In the genomic region with DNA sequence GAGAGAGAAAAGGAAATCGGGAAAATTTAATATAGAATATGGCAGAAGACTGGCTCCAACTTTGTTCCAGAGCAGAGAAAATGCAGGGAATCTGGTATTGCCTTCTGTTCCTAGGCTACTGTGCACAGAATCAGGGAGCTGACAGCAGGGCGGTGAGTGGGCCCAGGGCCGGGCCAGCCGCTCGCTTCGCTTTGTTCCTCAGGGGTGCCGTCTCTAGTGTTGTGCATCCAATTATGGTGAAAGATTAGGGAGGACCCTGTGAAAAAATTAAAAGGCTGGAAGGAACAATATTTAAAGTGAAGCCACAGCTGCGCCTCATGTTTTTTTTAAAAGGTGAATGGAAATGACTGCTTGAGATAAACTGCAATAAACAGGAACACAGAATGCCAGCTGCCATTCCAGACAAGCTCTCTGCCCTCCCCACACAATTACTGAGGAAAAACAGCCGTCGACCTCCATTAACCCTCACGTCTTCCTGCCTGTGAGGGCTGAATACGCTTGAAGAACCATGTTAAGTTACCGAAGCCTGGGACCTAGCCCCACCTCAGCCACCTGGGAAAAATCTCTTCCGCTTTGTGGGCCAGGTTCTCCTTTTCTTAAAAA, we compare ENCODE assay signal across 12 cellular contexts. TPM values are rescaled to one million over a fixed set of nuclear protein-coding genes. Genes with fewer than 3 reads are reported as not detected.
DNase-seq lines count a peak whose midpoint lies in the region; ATAC-seq and TF ChIP-seq lines count a peak whose summit lies in the region.
"Had no signal": no experiment of that assay in that cellular context is flagged by ENCODE, and none has a peak within 500 bp of the region (broad histone marks: within the 10 kb centered on the region; RNA-seq: fewer than 3 reads in every experiment).

No MANE protein-coding gene starts in this region.

- H2AK5ac ChIP-seq in IMR-90 (ENCODE audit: low read depth, low read length) = peak overlapping the region; percentile 51; the same call in 1 of the 2 replicates

- H3K18ac ChIP-seq in IMR-90 (ENCODE audit: low read depth, low read length) = peak overlapping the region; percentile 38

- H4K20me1 ChIP-seq in IMR-90 (ENCODE audit: insufficient read depth, low read length) (peaks cover 22% of the 10 kb centered on the region; the same call in 1 of the 2 replicates), GM23248 (ENCODE audit: insufficient read depth) (no peaks in the 10 kb centered on the region)

- peak overlapping the region; percentile 66; the same call in 1 of the 2 replicates for H3K23ac ChIP-seq in IMR-90 (ENCODE audit: low read depth, low read length)

- no peak overlapping the region; the same call in 1 of the 2 replicates for H2BK120ac ChIP-seq in IMR-90 (ENCODE audit: low read depth, low read length)

- peak overlapping the region; percentile 95; the same call in 1 of the 2 replicates for H2BK20ac ChIP-seq in IMR-90 (ENCODE audit: low read depth, low read length)

- H3K27ac ChIP-seq in IMR-90 (ENCODE audit: insufficient read depth, low read length) (0 out of 2 replicates have a peak overlapping the region, but pooled peaks have one; percentile 16), SJCRH30 (peak overlapping the region; percentile 86), right cardiac atrium (ENCODE audit: low read length) (peak overlapping the region; percentile 90), GM23248 (no peak overlapping the region)
- no peak overlapping the region for H3K27ac ChIP-seq in effector memory CD4-positive, alpha-beta T cell (ENCODE audit: insufficient read depth, low read length, poor library complexity, severe bottlenecking)
- H3K27ac ChIP-seq: thyroid gland had no signal

- H4K5ac ChIP-seq in IMR-90 (ENCODE audit: low read depth, low read length) = peak overlapping the region; percentile 66; the same call in 1 of the 2 replicates

- 0 out of 2 replicates have a peak overlapping the region, but pooled peaks have one; percentile 23 for H3K14ac ChIP-seq in IMR-90 (replicated peaks; ENCODE audit: low read depth, low read length)

- BruUV-seq in IMR-90 (replicated peaks; lab: Mats Ljungman, UMichigan) = no TSS peak

- intact Hi-C loops in IMR-90 (cut with micrococcal nuclease) (no loop called here), right cardiac atrium (cut with DNase I) (no loop called here)

- H2AFZ ChIP-seq in IMR-90 (replicated peaks; ENCODE audit: low read length, poor library complexity) (no peak overlapping the region), GM23248 (no peak overlapping the region)

- peaks cover 24% of the 10 kb centered on the region for H3F3A ChIP-seq in GM23248 (ENCODE audit: insufficient read depth)

- H3K56ac ChIP-seq in IMR-90 (ENCODE audit: extremely low read depth, insufficient read depth, low read length) = no peak overlapping the region

- in situ Hi-C loops in IMR-90 (cut with MboI; ENCODE audit: low sequenced_read_pairs) (no loop called here), GM13977 (cut with MboI; ENCODE audit: low pct_unique_long_range_greater_than_20kb, low sequenced_read_pairs, unreplicated experiment) (no loop called here), GM23248 (cut with MboI) (no loop called here)

- dilution Hi-C loops in IMR-90 (cut with HindIII; ENCODE audit: low sequenced_read_pairs, unreplicated experiment) = no loop called here

- H2AK9ac ChIP-seq in IMR-90 (replicated peaks; ENCODE audit: low read depth, low read length, poor library complexity) = peak overlapping the region; percentile 13

- peak overlapping the region; percentile 6 to 76; a peak in 3 of 4 replicates for H4K8ac ChIP-seq in IMR-90 (ENCODE audit: low read depth in 2 of 2, low read length in 2 of 2)

- H3K4me2 ChIP-seq in IMR-90 (ENCODE audit: low read depth, low read length) = no peak overlapping the region
- peak overlapping the region; percentile 80 for H3K4me2 ChIP-seq in skeletal muscle satellite cell (ENCODE audit: low read length)
- H3K4me2 ChIP-seq in GM23248 (ENCODE audit: unreplicated experiment) = no peak overlapping the region

- peaks cover 30% of the 10 kb centered on the region for H3K4me1 ChIP-seq in IMR-90 (ENCODE audit: control insufficient read depth, insufficient read depth, low read length)
- H3K4me1 ChIP-seq in SJCRH30 = peaks cover 64% of the 10 kb centered on the region
- peaks cover 8% of the 10 kb centered on the region for H3K4me1 ChIP-seq in right cardiac atrium (ENCODE audit: control insufficient read depth, insufficient read depth, low read length)
- peaks cover 82% of the 10 kb centered on the region for H3K4me1 ChIP-seq in skeletal muscle satellite cell (ENCODE audit: control insufficient read depth, insufficient read depth, low read length)
- no peaks in the 10 kb centered on the region for H3K4me1 ChIP-seq in effector memory CD4-positive, alpha-beta T cell (ENCODE audit: control insufficient read depth, insufficient read depth, low read length, poor library complexity, severe bottlenecking)
- peaks cover 41% of the 10 kb centered on the region for H3K4me1 ChIP-seq in GM23248 (ENCODE audit: insufficient read depth)

- peaks cover 26% of the 10 kb centered on the region for H3K9me1 ChIP-seq in IMR-90 (ENCODE audit: insufficient read depth, low read length)

- TF ChIP-seq POLR2A in IMR-90 (IDR thresholded peaks at IDR 0.05; ENCODE audit: low read depth, low read length) = no peak

- CTCF ChIA-PET in IMR-90 (lab: Yijun Ruan, JAX) = interaction anchor here (1.1 kb wide), 1 partner anchor 28 kb away, joined by 3 read pairs; no protein-coding TSS in a partner anchor

- no peak for TF ChIP-seq RAD21 in IMR-90 (IDR thresholded peaks at IDR 0.05; ENCODE audit: low read length)

- no peak for DNase-seq in IMR-90
- no peak for DNase-seq in SJCRH30
- peak in 1 of 3 donors; percentile 53 for DNase-seq in right cardiac atrium
- DNase-seq in effector memory CD4-positive, alpha-beta T cell = no peak
- DNase-seq in GM13977 (ENCODE audit: low spot score) = no peak
- DNase-seq in GM23248 = no peak
- DNase-seq: DMS53, MG63, thyroid gland had no signal

- no peaks in the 10 kb centered on the region for H3K27me3 ChIP-seq in IMR-90 (ENCODE audit: control insufficient read depth, insufficient read depth, low read length)
- no peaks in the 10 kb centered on the region for H3K27me3 ChIP-seq in SJCRH30
- H3K27me3 ChIP-seq in right cardiac atrium (ENCODE audit: control insufficient read depth, insufficient read depth) = no peaks in the 10 kb centered on the region
- H3K27me3 ChIP-seq in skeletal muscle satellite cell (ENCODE audit: control insufficient read depth, insufficient read depth, low read length) = no peaks in the 10 kb centered on the region
- H3K27me3 ChIP-seq in effector memory CD4-positive, alpha-beta T cell (replicated peaks; ENCODE audit: control insufficient read depth, insufficient read depth, low read length, poor library complexity, severe bottlenecking) = no peaks in the 10 kb centered on the region
- H3K27me3 ChIP-seq in GM23248 (replicated peaks; ENCODE audit: insufficient read depth) = no peaks in the 10 kb centered on the region
- H3K27me3 ChIP-seq: MG63, thyroid gland had no signal

- H3K9me2 ChIP-seq in GM23248 (ENCODE audit: insufficient read depth) = no peaks in the 10 kb centered on the region

- H3K9ac ChIP-seq in IMR-90 (ENCODE audit: low read depth, low read length) = no peak overlapping the region
- H3K9ac ChIP-seq in skeletal muscle satellite cell (ENCODE audit: low read depth, low read length) = peak overlapping the region; percentile 73
- no peak overlapping the region for H3K9ac ChIP-seq in GM23248

- peaks cover 36 to 69% of the 10 kb centered on the region in 2 experiments for H3K79me1 ChIP-seq in IMR-90 (ENCODE audit: low read depth in 1 of 2, low read length in 2 of 2)

- H2BK15ac ChIP-seq in IMR-90 (ENCODE audit: low read depth, low read length) = peak overlapping the region; percentile 77; the same call in 2 of the 3 replicates

- H3K36me3 ChIP-seq in IMR-90 (ENCODE audit: control insufficient read depth, insufficient read depth, low read length) (no peaks in the 10 kb centered on the region), SJCRH30 (no peaks in the 10 kb centered on the region), skeletal muscle satellite cell (ENCODE audit: insufficient read depth, low read length) (no peaks in the 10 kb centered on the region), GM23248 (ENCODE audit: low read depth) (no peaks in the 10 kb centered on the region)
- H3K36me3 ChIP-seq in effector memory CD4-positive, alpha-beta T cell (ENCODE audit: control insufficient read depth, insufficient read depth, low read length) = no peaks in the 10 kb centered on the region
- H3K36me3 ChIP-seq: MG63, thyroid gland had no signal

- peak overlapping the region; percentile 91 for H3K4ac ChIP-seq in IMR-90 (ENCODE audit: low read depth, low read length)

- 67% methylated on average over 1 of the region's 14 CpGs; no CpG with 5 or more reads in 1 of the 2 experiments for WGBS in IMR-90 (ENCODE audit: extremely low coverage in 2 of 2, insufficient read length in 1 of 2), 2 experiments
- WGBS in right cardiac atrium = 46% methylated on average over 14 of the region's 14 CpGs
- WGBS in GM23248 (ENCODE audit: low coverage in 1 of 2, low lambda C conversion rate in 2 of 2, missing lambda C conversion rate in 2 of 2), 2 experiments = 95% methylated on average over 14 of the region's 14 CpGs

- no peak for ATAC-seq in IMR-90 (ENCODE audit: low read depth)
- peak in 1 of 2 donors; percentile 20 for ATAC-seq in right cardiac atrium
- no peak for ATAC-seq in GM21360 (IDR thresholded peaks at IDR 0.05; ENCODE audit: unreplicated experiment)
- ATAC-seq: natural killer cell treated with Interleukin-12 subunit alpha and Interleukin-12 subunit beta and Interleukin-15 and Interleukin-18, amount 100 ng/mL, for 72 hours had no signal

- H3K4me3 ChIP-seq in IMR-90 (ENCODE audit: insufficient read depth, low read depth, low read length) (no peak overlapping the region), SJCRH30 (no peak overlapping the region), right cardiac atrium (ENCODE audit: low read length) (peak overlapping the region; percentile 74), skeletal muscle satellite cell (ENCODE audit: low read length) (peak overlapping the region; percentile 15), GM23248 (no peak overlapping the region)
- H3K4me3 ChIP-seq in effector memory CD4-positive, alpha-beta T cell (ENCODE audit: insufficient read depth, low read depth, low read length, poor library complexity, severe bottlenecking) = no peak overlapping the region
- H3K4me3 ChIP-seq: MG63, thyroid gland had no signal

- peak overlapping the region; percentile 47; the same call in 1 of the 2 replicates for H4K91ac ChIP-seq in IMR-90 (ENCODE audit: insufficient read depth, low read depth, low read length)

- TF ChIP-seq CTCF in IMR-90 (conservative IDR thresholded peaks at IDR 0.05; ENCODE audit: low read depth, low read length) (no peak), GM13977 (IDR thresholded peaks at IDR 0.05; ENCODE audit: extremely low read depth, insufficient read depth, missing control alignments) (no peak)

- POLR2A ChIA-PET in IMR-90 (lab: Charles Lee; ENCODE audit: unreplicated experiment) = no interaction called here

- peak overlapping the region; percentile 87 for H2BK5ac ChIP-seq in IMR-90 (ENCODE audit: low read depth, low read length, poor library complexity, severe bottlenecking)

- peaks cover 85% of the 10 kb centered on the region for H3K79me2 ChIP-seq in GM23248 (ENCODE audit: insufficient read depth)

- no peaks in the 10 kb centered on the region for H3K9me3 ChIP-seq in IMR-90 (ENCODE audit: control insufficient read depth, insufficient read depth, low read length)
- no peaks in the 10 kb centered on the region for H3K9me3 ChIP-seq in SJCRH30 (replicated peaks)
- H3K9me3 ChIP-seq in right cardiac atrium (ENCODE audit: control insufficient read depth, low read length) = no peaks in the 10 kb centered on the region
- no peaks in the 10 kb centered on the region for H3K9me3 ChIP-seq in skeletal muscle satellite cell (replicated peaks; ENCODE audit: low read length)
- H3K9me3 ChIP-seq in effector memory CD4-positive, alpha-beta T cell (ENCODE audit: control insufficient read depth, low read length) = no peaks in the 10 kb centered on the region
- H3K9me3 ChIP-seq in GM23248 (ENCODE audit: low read depth) = no peaks in the 10 kb centered on the region
- H3K9me3 ChIP-seq: MG63, thyroid gland had no signal

RNA-seq across cellular contexts. Expression of a gene that starts 16.9 kb away (rescaled TPM):
- 5.0 and 5.4 TPM in 2 replicates for total RNA-seq in IMR-90 (2012; rRNA removed)
- polyA plus RNA-seq in IMR-90 (2012; rRNA removed) = 2.8 and 3.9 TPM in 2 replicates
- polyA plus RNA-seq in IMR-90 (2012; cell fraction: cytosol; rRNA removed) = 0.21 and 0.57 TPM in 2 replicates
- polyA plus RNA-seq in IMR-90 (2012; cell fraction: nucleus; rRNA removed; ENCODE audit: low replicate concordance) = 3.5 and 19.4 TPM in 2 replicates
- 1.5 and 2.2 TPM in 2 replicates for total RNA-seq in SJCRH30 (2014; rRNA removed; shearing (Covaris generic))
- 10 to 100 TPM; 34.7 to 53.7 (median 44.0) TPM for total RNA-seq in right cardiac atrium
- 61.0 TPM for polyA plus RNA-seq in right cardiac atrium
- 0.44 and 2.0 TPM in 2 replicates for total RNA-seq in skeletal muscle satellite cell (2012; rRNA removed)
- total RNA-seq in GM23248 (2014; rRNA removed; shearing (Covaris generic)) = 2.7 and 2.9 TPM in 2 replicates
- 0.98 and 2.0 TPM in 2 replicates for polyA plus RNA-seq in GM23248 (2016; fragmentation: Nextera tagmentation; extraction: Ambion mirVana)
- total RNA-seq: natural killer cell treated with Interleukin-12 subunit alpha and Interleukin-12 subunit beta and Interleukin-15 and Interleukin-18, amount 100 ng/mL, for 72 hours had no signal

Comparison
In these comparisons a context has a peak if more than half of its experiments do, and no peak if none do; other contexts are left out.
1. H3K27ac ChIP-seq: peak in IMR-90 (single experiment), SJCRH30 (single experiment) and right cardiac atrium (single experiment); none in effector memory CD4-positive, alpha-beta T cell (single experiment) and GM23248 (single experiment).
2. H3K4me3 ChIP-seq: peak in right cardiac atrium (single experiment) and skeletal muscle satellite cell (single experiment); none in IMR-90 (single experiment), SJCRH30 (single experiment), effector memory CD4-positive, alpha-beta T cell (single experiment) and GM23248 (single experiment).